In genomic region chr15:101329309-101329863, GRCh38 we compare ENCODE assay signal across 22 cellular contexts.
"Had no signal": no experiment of that assay in that cellular context is flagged by ENCODE, and none has a peak within 500 bp of the region (broad histone marks: within the 10 kb centered on the region; RNA-seq: fewer than 3 reads in every experiment).

No MANE protein-coding gene starts in this region.

- H3K27ac ChIP-seq: colonic mucosa, foreskin keratinocyte, parathyroid adenoma, prostate gland, right lobe of liver, spleen, thoracic aorta had no signal

- H3K4me1 Mint-ChIP-seq: neural crest cell had no signal

- H3K79me2 ChIP-seq: parathyroid adenoma had no signal

- H3K36me3 ChIP-seq: colonic mucosa, prostate gland, thoracic aorta had no signal

- H2AFZ ChIP-seq: parathyroid adenoma had no signal

- H3K27me3 ChIP-seq: colonic mucosa, foreskin keratinocyte, right lobe of liver had no signal

- H3K27ac Mint-ChIP-seq: stimulated activated naive B cell treated with anti-CD40 and anti-IgM and Interleukin-4, amounts not matched to agents 10 μg/mL and 1 μg/mL and 100 μg/mL, for 72 hours; stimulated activated naive CD8-positive, alpha-beta T cell treated with anti-CD3 and anti-CD28 coated beads, Interleukin-15, amount 100 ng/mL, for 72 hours had no signal

- ATAC-seq: foreskin keratinocyte; mucosa of descending colon; naive thymus-derived CD8-positive, alpha-beta T cell; right lobe of liver; stimulated activated naive B cell treated with anti-CD40 and anti-IgM and Interleukin-4, amounts not matched to agents 10 μg/mL and 1 μg/mL and 100 μg/mL, for 72 hours; stimulated activated naive CD8-positive, alpha-beta T cell treated with anti-CD3 and anti-CD28 coated beads, Interleukin-15, amount 100 ng/mL, for 72 hours had no signal

- H3K9ac ChIP-seq: parathyroid adenoma had no signal

- H3K4me1 ChIP-seq: colonic mucosa, foreskin keratinocyte, parathyroid adenoma, prostate gland had no signal

- H3K4me3 Mint-ChIP-seq: immature natural killer cell; naive thymus-derived CD8-positive, alpha-beta T cell; neural crest cell; stimulated activated naive B cell treated with anti-CD40 and anti-IgM and Interleukin-4, amounts not matched to agents 10 μg/mL and 1 μg/mL and 100 μg/mL, for 72 hours; stimulated activated naive CD8-positive, alpha-beta T cell treated with anti-CD3 and anti-CD28 coated beads, Interleukin-15, amount 100 ng/mL, for 72 hours had no signal

- DNase-seq: cerebellar nuclear complex; colonic mucosa; dermis blood vessel endothelial cell; erythroblast; foreskin keratinocyte; immature natural killer cell; mammary epithelial cell; mucosa of descending colon; naive thymus-derived CD8-positive, alpha-beta T cell; nucleus accumbens; spleen; stimulated activated CD4-positive, alpha-beta T cell treated with anti-CD3 and anti-CD28 coated beads, Interleukin-15, amount 100 ng/mL, for 24 hours; stimulated activated CD4-positive, alpha-beta T cell treated with anti-CD3 and anti-CD28 coated beads, Interleukin-1b, Interleukin-23, amount 100 ng/mL, for 48 hours; stimulated activated CD4-positive, alpha-beta T cell treated with anti-CD3 and anti-CD28 coated beads, Interleukin-4, amount 100 ng/mL, for 24 hours; stimulated activated naive B cell treated with anti-CD40 and anti-IgM and Interleukin-4, amounts not matched to agents 10 μg/mL and 1 μg/mL and 100 μg/mL, for 72 hours; stimulated activated naive CD8-positive, alpha-beta T cell treated with anti-CD3 and anti-CD28 coated beads, Interleukin-15, amount 100 ng/mL, for 72 hours; trophoblast cell had no signal

- H3K4me3 ChIP-seq: colonic mucosa, mucosa of descending colon, prostate gland, right lobe of liver, spleen, thoracic aorta had no signal

- H3K9me3 ChIP-seq: colonic mucosa, mucosa of descending colon, prostate gland, right lobe of liver, thoracic aorta had no signal

- H3K9me3 Mint-ChIP-seq: neural crest cell had no signal
